Comparison of ENCODE assay signal across 10 cellular contexts in the genomic region with DNA sequence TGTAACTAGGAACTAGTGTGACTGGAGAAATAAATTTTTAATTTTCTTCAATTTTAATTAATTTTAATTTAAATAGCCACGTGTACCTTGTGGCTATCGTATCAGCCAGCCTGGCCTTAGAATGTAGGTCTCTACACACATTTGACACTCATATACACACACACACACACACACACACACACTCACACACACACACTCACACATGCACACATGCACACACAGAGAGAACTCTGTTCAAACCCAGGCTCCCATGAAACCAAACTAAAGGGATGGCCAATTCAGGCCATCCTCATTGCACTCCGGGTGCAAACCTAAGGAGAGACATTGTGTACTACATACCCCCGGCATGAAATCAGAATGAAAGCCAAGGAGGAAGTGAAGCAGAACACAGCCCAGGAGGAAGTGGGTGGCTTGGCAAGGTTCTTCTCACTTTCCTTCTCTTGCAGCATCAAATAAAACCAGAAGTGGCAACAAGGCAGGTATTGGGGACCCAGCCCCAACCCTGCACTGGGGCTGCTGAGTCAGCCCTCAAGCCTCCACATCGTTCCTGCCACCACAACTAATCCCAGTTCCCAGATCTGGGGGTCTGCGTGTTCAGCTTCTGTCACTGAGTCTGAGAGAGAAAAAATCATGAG. TPM values are rescaled to one million over a fixed set of nuclear protein-coding genes. Genes with fewer than 3 reads are reported as not detected.
DNase-seq lines count a peak whose midpoint lies in the region; ATAC-seq and TF ChIP-seq lines count a peak whose summit lies in the region.
"Had no signal": no experiment of that assay in that cellular context is flagged by ENCODE, and none has a peak within 500 bp of the region (broad histone marks: within the 10 kb centered on the region; RNA-seq: fewer than 3 reads in every experiment).

No MANE protein-coding gene starts in this region.

- H3K36me3 ChIP-seq in heart right ventricle: no peaks in the 10 kb centered on the region

- 69 to 77% methylated on average over 6 of the region's 6 CpGs for WGBS in heart right ventricle, 2 donors

- H3K4me3 ChIP-seq in heart right ventricle: no peak overlapping the region

- peak; percentile 14 for DNase-seq in DMS79 treated with DMSO at 0.1 percent for 48 hours (lab: John Stamatoyannopoulos, UW)
- no peak for DNase-seq in DMS79 (lab: John Stamatoyannopoulos, UW)
- DNase-seq in SIG-M5 treated with dmso at 0.1 percent for 504 hours (lab: John Stamatoyannopoulos, UW; ENCODE audit: unreplicated experiment): peak; percentile 89
- no peak for DNase-seq in heart right ventricle
- no peak for DNase-seq in cerebellar cortex (ENCODE audit: low spot score)
- DNase-seq in omental fat pad (ENCODE audit: low spot score): no peak
- no peak for DNase-seq in SHP77 (lab: John Stamatoyannopoulos, UW)

- ATAC-seq in HG02885 (IDR thresholded peaks at IDR 0.05; ENCODE audit: poor library complexity, unreplicated experiment) (peak; percentile 93), heart right ventricle (peak in 7 of 8 donors; percentile 42 to 82 (median 56)), omental fat pad (ENCODE audit: low FRiP score) (no peak)
- ATAC-seq: Panc1 had no signal

- H3K9me3 ChIP-seq in heart right ventricle: no peaks in the 10 kb centered on the region

- intact Hi-C loops in heart right ventricle (cut with DNase I): loop anchor here in 3 of 10 donors (5.0 to 10.0 kb wide), 3 partner anchors 46 to 164 kb away; partner anchors contain the start of gene GNPTAB (in 1 of the 3)

- peaks cover 0 to 18% (median 0%) of the 10 kb centered on the region in 9 donors for H3K4me1 ChIP-seq in heart right ventricle

- peak overlapping the region in 1 of 10 donors; percentile 39 for H3K27ac ChIP-seq in heart right ventricle
- H3K27ac ChIP-seq: 22Rv1 had no signal

- H3K27me3 ChIP-seq in heart right ventricle: peaks cover 0 to 3% (median 0%) of the 10 kb centered on the region in 7 donors

- TF ChIP-seq CTCF in heart right ventricle (IDR thresholded peaks at IDR 0.05): no peak
- TF ChIP-seq CTCF in omental fat pad (IDR thresholded peaks at IDR 0.05): no peak

RNA-seq across cellular contexts. Expression of gene CHPT1, which starts 26.2 kb away (rescaled TPM):
- total RNA-seq in heart right ventricle (100 to 1,000 TPM in 7 of 10 donors, 10 to 100 TPM in 3; 85.8 to 215 (median 108) TPM), omental fat pad (100 to 1,000 TPM in 1 of 4 donors, 10 to 100 TPM in 3; 43.8 to 107 (median 60.2) TPM)
- 100 to 1,000 TPM in 1 of 2 donors, 10 to 100 TPM in 1; 42.2 to 136 TPM for polyA plus RNA-seq in heart right ventricle

Comparison
In these comparisons a context has a peak if more than half of its experiments do, and no peak if none do; other contexts are left out.
1. DNase-seq: peak in DMS79 treated with DMSO at 0.1 percent for 48 hours (single experiment) and SIG-M5 treated with dmso at 0.1 percent for 504 hours (single experiment); none in DMS79 (single experiment), heart right ventricle (0 of 2), cerebellar cortex (single experiment), omental fat pad (single experiment) and SHP77 (0 of 2).